Comparison of ENCODE assay signal across 14 cellular contexts in genomic region chr12:124436366-124436765, GRCh38.
A peak's percentile ranks its signal among the peaks of the same experiment; 100 is the strongest.
DNase-seq lines count a peak whose midpoint lies in the region; ATAC-seq and TF ChIP-seq lines count a peak whose summit lies in the region.
"Had no signal": no experiment of that assay in that cellular context is flagged by ENCODE, and none has a peak within 500 bp of the region (broad histone marks: within the 10 kb centered on the region; RNA-seq: fewer than 3 reads in every experiment).

No MANE protein-coding gene starts in this region.

- H3K4me1 Mint-ChIP-seq in chondrocyte (ENCODE audit: low read depth), result peaks cover 20% of the 10 kb centered on the region

- H3K27me3 ChIP-seq in heart left ventricle, result no peaks in the 10 kb centered on the region
- H3K27me3 ChIP-seq in muscle layer of colon (ENCODE audit: control insufficient read depth in 1 of 2, insufficient read depth in 2 of 2, low read length in 2 of 2), result no peaks in the 10 kb centered on the region
- H3K27me3 ChIP-seq: body of pancreas had no signal

- H3K4me3 Mint-ChIP-seq in chondrocyte (ENCODE audit: unreplicated experiment), result no peak overlapping the region
- H3K4me3 Mint-ChIP-seq: stimulated activated memory B cell treated with anti-CD40 and anti-IgM and Interleukin-4, amounts not matched to agents 10 μg/mL and 1 μg/mL and 100 μg/mL, for 72 hours; T-helper 17 cell had no signal

- H3K4me3 ChIP-seq in heart left ventricle, result no peak overlapping the region
- H3K4me3 ChIP-seq in muscle layer of colon (ENCODE audit: low read depth in 1 of 2, low read length in 2 of 2), result no peak overlapping the region
- no peak overlapping the region for H3K4me3 ChIP-seq in lower leg skin (ENCODE audit: low read depth, poor library complexity, severe bottlenecking)
- H3K4me3 ChIP-seq: body of pancreas, prostate gland had no signal

- TF ChIP-seq CTCF in heart left ventricle (IDR thresholded peaks at IDR 0.05) (no peak), chondrocyte (IDR thresholded peaks at IDR 0.05) (no peak), lower leg skin (IDR thresholded peaks at IDR 0.05) (no peak)

- peak overlapping the region; percentile 17 for H3K27ac Mint-ChIP-seq in chondrocyte (ENCODE audit: unreplicated experiment)
- H3K27ac Mint-ChIP-seq: stimulated activated memory B cell treated with anti-CD40 and anti-IgM and Interleukin-4, amounts not matched to agents 10 μg/mL and 1 μg/mL and 100 μg/mL, for 72 hours; T-helper 17 cell had no signal

- ATAC-seq in heart left ventricle (peak in 3 of 4 donors; percentile 11 to 28 (median 13)), GM19324 (IDR thresholded peaks at IDR 0.05; ENCODE audit: low FRiP score, unreplicated experiment) (no peak), HG03135 (IDR thresholded peaks at IDR 0.05; ENCODE audit: unreplicated experiment) (no peak)
- ATAC-seq: body of pancreas, T-helper 17 cell had no signal

- H3K9ac ChIP-seq in muscle layer of colon (ENCODE audit: low read length), result no peak overlapping the region

- H3K36me3 ChIP-seq in heart left ventricle (peaks cover 0 to 35% (median 21%) of the 10 kb centered on the region in 9 donors), muscle layer of colon (ENCODE audit: insufficient read depth, low read length) (peaks cover 17% of the 10 kb centered on the region)
- H3K36me3 ChIP-seq: prostate gland had no signal

- H3K27me3 Mint-ChIP-seq in chondrocyte (ENCODE audit: low read depth), result no peaks in the 10 kb centered on the region
- H3K27me3 Mint-ChIP-seq: stimulated activated memory B cell treated with anti-CD40 and anti-IgM and Interleukin-4, amounts not matched to agents 10 μg/mL and 1 μg/mL and 100 μg/mL, for 72 hours; T-helper 17 cell had no signal

- TF ChIP-seq POLR2A in heart left ventricle (IDR thresholded peaks at IDR 0.05) (no peak), lower leg skin (IDR thresholded peaks at IDR 0.05) (no peak)

- peak in 1 of 5 donors; percentile 59 for DNase-seq in heart left ventricle
- DNase-seq in cardiac septum (ENCODE audit: low spot score), result no peak
- no peak for DNase-seq in chondrocyte (ENCODE audit: low spot score)
- DNase-seq in amniotic stem cell (lab: John Stamatoyannopoulos, UW), result no peak
- DNase-seq in lower leg skin (ENCODE audit: low spot score in 2 of 2), result no peak
- DNase-seq: activated gamma-delta T cell, body of pancreas, left cardiac atrium, T-helper 17 cell had no signal

- H3K4me1 ChIP-seq in heart left ventricle, result peaks cover 4 to 63% (median 43%) of the 10 kb centered on the region in 12 donors
- peaks cover 35% of the 10 kb centered on the region for H3K4me1 ChIP-seq in muscle layer of colon (ENCODE audit: insufficient read depth, low read length)
- H3K4me1 ChIP-seq: body of pancreas had no signal

- intact Hi-C loops in heart left ventricle (cut with DNase I), result no loop called here
- intact Hi-C loops in cardiac septum (cut with DNase I), result no loop called here
- intact Hi-C loops in lower leg skin (cut with DNase I; ENCODE audit: low total_unique reads), result no loop called here

- 75 to 83% (median 80%) methylated on average over 7 to 8 of the region's 8 CpGs for WGBS in heart left ventricle, 4 donors
- 68 to 76% methylated on average over 8 of the region's 8 CpGs for WGBS in lower leg skin, 2 donors

- H3K9me3 ChIP-seq in heart left ventricle, result no peaks in the 10 kb centered on the region
- H3K9me3 ChIP-seq in muscle layer of colon (ENCODE audit: low read length), result no peaks in the 10 kb centered on the region
- H3K9me3 ChIP-seq: body of pancreas, prostate gland had no signal

- peaks cover 5% of the 10 kb centered on the region for H3K36me3 Mint-ChIP-seq in chondrocyte (ENCODE audit: low read depth)

- H3K27ac ChIP-seq in heart left ventricle (peak overlapping the region in 5 of 12 donors; percentile 0 to 49 (median 39)), muscle layer of colon (ENCODE audit: low read depth, low read length) (peak overlapping the region; percentile 14)
- H3K27ac ChIP-seq: body of pancreas had no signal

- H3K9me3 Mint-ChIP-seq in chondrocyte (ENCODE audit: low read depth), result no peaks in the 10 kb centered on the region
- H3K9me3 Mint-ChIP-seq: stimulated activated memory B cell treated with anti-CD40 and anti-IgM and Interleukin-4, amounts not matched to agents 10 μg/mL and 1 μg/mL and 100 μg/mL, for 72 hours had no signal

Comparison
In these comparisons a context has a peak if more than half of its experiments do, and no peak if none do; other contexts are left out.
1. ATAC-seq: peak in heart left ventricle (3 of 4); none in GM19324 (single experiment) and HG03135 (single experiment).